In the genomic region with DNA sequence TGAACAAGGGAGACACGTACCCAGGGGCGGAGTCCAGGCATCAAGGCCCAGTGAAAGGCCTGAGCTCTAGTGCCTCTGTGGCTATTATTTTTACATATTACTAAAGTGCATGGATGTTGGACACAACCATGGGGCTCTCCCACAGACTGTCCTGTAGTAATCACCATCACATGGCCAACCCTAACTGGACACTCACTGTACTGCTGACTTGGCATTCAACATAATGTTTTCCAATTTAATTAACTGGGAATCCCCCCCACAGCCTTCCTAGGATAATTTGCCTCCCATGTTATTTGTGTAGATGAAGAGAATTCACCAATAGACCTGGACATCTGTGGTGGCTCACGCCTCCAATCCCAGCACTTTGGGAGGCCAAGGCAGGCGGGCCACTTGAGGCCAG, we compare ENCODE assay signal across 30 cellular contexts.
"Had no signal": no experiment of that assay in that cellular context is flagged by ENCODE, and none has a peak within 500 bp of the region (broad histone marks: within the 10 kb centered on the region; RNA-seq: fewer than 3 reads in every experiment).

No MANE protein-coding gene starts in this region.

- H3K4me3 ChIP-seq: neural progenitor cell, ovary, psoas muscle, skin epidermis, smooth muscle cell, spleen, suprapubic skin, testis, tibial nerve, upper lobe of left lung, vagina had no signal

- H3K36me3 ChIP-seq: neural progenitor cell, ovary had no signal

- H3K4me2 ChIP-seq: neural progenitor cell, smooth muscle cell had no signal

- H3K9ac ChIP-seq: neural progenitor cell, parathyroid adenoma had no signal

- FAIRE-seq: urothelium cell line had no signal

- H3K4me1 ChIP-seq: neural progenitor cell, psoas muscle, suprapubic skin, testis, tibial nerve had no signal

- H3K27ac Mint-ChIP-seq: naive thymus-derived CD8-positive, alpha-beta T cell; natural killer cell treated with Interleukin-12 subunit alpha and Interleukin-12 subunit beta and Interleukin-15 and Interleukin-18, amount 100 ng/mL, for 72 hours; neural progenitor cell; progenitor cell of endocrine pancreas; stimulated activated memory B cell treated with anti-CD40 and anti-IgM and Interleukin-4, amounts not matched to agents 10 μg/mL and 1 μg/mL and 100 μg/mL, for 72 hours had no signal

- H3K9me3 Mint-ChIP-seq: naive thymus-derived CD8-positive, alpha-beta T cell; natural killer cell treated with Interleukin-12 subunit alpha and Interleukin-12 subunit beta and Interleukin-15 and Interleukin-18, amount 100 ng/mL, for 72 hours; neural progenitor cell; stimulated activated memory B cell treated with anti-CD40 and anti-IgM and Interleukin-4, amounts not matched to agents 10 μg/mL and 1 μg/mL and 100 μg/mL, for 72 hours; stimulated activated naive CD8-positive, alpha-beta T cell treated with anti-CD3 and anti-CD28 coated beads, Interleukin-15, amount 100 ng/mL, for 72 hours had no signal

- H3K9me3 ChIP-seq: ovary, psoas muscle, spleen, suprapubic skin, testis, tibial nerve, upper lobe of left lung, vagina had no signal

- DNase-seq: naive thymus-derived CD8-positive, alpha-beta T cell; occipital lobe; ovary; posterior cingulate gyrus; psoas muscle; spleen; stimulated activated CD4-positive, alpha-beta T cell treated with anti-CD3 and anti-CD28 coated beads, Interleukin-12 subunit alpha, Interleukin-12 subunit beta, amount 100 ng/mL, for 4 hours; stimulated activated CD4-positive, alpha-beta T cell treated with anti-CD3 and anti-CD28 coated beads, Interleukin-1b, Interleukin-23, amount 100 ng/mL, for 48 hours; stimulated activated CD4-positive, alpha-beta T cell treated with anti-CD3 and anti-CD28 coated beads, Interleukin-4, amount 100 ng/mL, for 1 hour; stimulated activated CD4-positive, alpha-beta T cell treated with anti-CD3 and anti-CD28 coated beads, Interleukin-4, amount 100 ng/mL, for 4 hours; stimulated activated CD8-positive, alpha-beta memory T cell treated with anti-CD3 and anti-CD28 coated beads, Interleukin-4, amount 100 ng/mL, for 48 hours; stimulated activated naive CD4-positive, alpha-beta T cell; stimulated activated naive CD8-positive, alpha-beta T cell treated with anti-CD3 and anti-CD28 coated beads, Interleukin-15, amount 100 ng/mL, for 72 hours; stimulated activated naive CD8-positive, alpha-beta T cell treated with anti-CD3 and anti-CD28 coated beads, Interleukin-15, Interleukin-2, amounts not matched to agents 100 U/mL and 50 U/mL, for 24 hours; substantia nigra; testis; trophoblast cell; upper lobe of left lung had no signal

- H3K27me3 ChIP-seq: neural progenitor cell, ovary, spleen, suprapubic skin, testis, tibial nerve, upper lobe of left lung, vagina had no signal

- H3K27ac ChIP-seq: neural progenitor cell, ovary, psoas muscle, skin epidermis, suprapubic skin, testis, tibial nerve, vagina had no signal

- ATAC-seq: naive thymus-derived CD8-positive, alpha-beta T cell; natural killer cell treated with Interleukin-12 subunit alpha and Interleukin-12 subunit beta and Interleukin-15 and Interleukin-18, amount 100 ng/mL, for 72 hours; psoas muscle; sciatic nerve; stimulated activated memory B cell treated with anti-CD40 and anti-IgM and Interleukin-4, amounts not matched to agents 10 μg/mL and 1 μg/mL and 100 μg/mL, for 72 hours; stimulated activated naive CD8-positive, alpha-beta T cell treated with anti-CD3 and anti-CD28 coated beads, Interleukin-15, amount 100 ng/mL, for 72 hours; stimulated activated naive CD8-positive, alpha-beta T cell treated with anti-CD3 and anti-CD28 coated beads, Interleukin-15, Interleukin-2, amounts not matched to agents 100 U/mL and 50 U/mL, for 24 hours had no signal

- H2AFZ ChIP-seq: neural progenitor cell, parathyroid adenoma had no signal
